ENCODE assay signal across 19 cellular contexts in genomic region chr5:107809201-107810034, GRCh38.
DNase-seq lines count a peak whose midpoint lies in the region; ATAC-seq and TF ChIP-seq lines count a peak whose summit lies in the region.
"Had no signal": no experiment of that assay in that cellular context is flagged by ENCODE, and none has a peak within 500 bp of the region (broad histone marks: within the 10 kb centered on the region; RNA-seq: fewer than 3 reads in every experiment).

No MANE protein-coding gene starts in this region.

- DNase-seq in EL (peak; percentile 50), HAP-1 (ENCODE audit: low spot score in 2 of 2) (peak; percentile 60 to 91), astrocyte of the hippocampus (ENCODE audit: low read depth, low spot score) (peak; percentile 53), iris pigment epithelial cell (ENCODE audit: low read depth) (peak; percentile 31), left ventricle myocardium superior (no peak), mucosa of descending colon (no peak)
- no peak for DNase-seq in natural killer cell treated with Interleukin-12 subunit alpha and Interleukin-12 subunit beta and Interleukin-15 and Interleukin-18, amount 100 ng/mL, for 72 hours (ENCODE audit: low spot score)
- DNase-seq: activated effector memory CD4-positive, alpha-beta T cell treated with anti-CD3 and anti-CD28 coated beads, Interleukin-2, amount 50 U/mL, for 16 hours; C1 segment of cervical spinal cord; cortex of kidney; DMS153; mammary epithelial cell; naive thymus-derived CD8-positive, alpha-beta T cell; NCI-H2081 treated with DMSO at 0.1 percent for 48 hours; NCI-H526; psoas muscle had no signal

- TF ChIP-seq CTCF in mucosa of descending colon (IDR thresholded peaks at IDR 0.05): no peak

- no peaks in the 10 kb centered on the region for H3K36me3 Mint-ChIP-seq in natural killer cell treated with Interleukin-12 subunit alpha and Interleukin-12 subunit beta and Interleukin-15 and Interleukin-18, amount 100 ng/mL, for 72 hours
- H3K36me3 Mint-ChIP-seq: naive thymus-derived CD8-positive, alpha-beta T cell; stimulated activated memory B cell treated with anti-CD40 and anti-IgM and Interleukin-4, amounts not matched to agents 10 μg/mL and 1 μg/mL and 100 μg/mL, for 72 hours had no signal

- no peak overlapping the region for H3K27ac Mint-ChIP-seq in natural killer cell treated with Interleukin-12 subunit alpha and Interleukin-12 subunit beta and Interleukin-15 and Interleukin-18, amount 100 ng/mL, for 72 hours
- H3K27ac Mint-ChIP-seq: naive thymus-derived CD8-positive, alpha-beta T cell; stimulated activated memory B cell treated with anti-CD40 and anti-IgM and Interleukin-4, amounts not matched to agents 10 μg/mL and 1 μg/mL and 100 μg/mL, for 72 hours had no signal

- H3K9me3 Mint-ChIP-seq in natural killer cell treated with Interleukin-12 subunit alpha and Interleukin-12 subunit beta and Interleukin-15 and Interleukin-18, amount 100 ng/mL, for 72 hours: no peaks in the 10 kb centered on the region
- H3K9me3 Mint-ChIP-seq: naive thymus-derived CD8-positive, alpha-beta T cell; stimulated activated memory B cell treated with anti-CD40 and anti-IgM and Interleukin-4, amounts not matched to agents 10 μg/mL and 1 μg/mL and 100 μg/mL, for 72 hours had no signal

- H3K27me3 ChIP-seq in HAP-1 (ENCODE audit: low read depth): no peaks in the 10 kb centered on the region
- H3K27me3 ChIP-seq: tibial nerve had no signal

- H3K4me1 ChIP-seq in HAP-1: peaks cover 24% of the 10 kb centered on the region
- H3K4me1 ChIP-seq in mucosa of descending colon (ENCODE audit: low read depth): no peaks in the 10 kb centered on the region
- H3K4me1 ChIP-seq: psoas muscle, tibial nerve had no signal

- no peaks in the 10 kb centered on the region for H3K36me3 ChIP-seq in HAP-1 (replicated peaks)
- no peaks in the 10 kb centered on the region for H3K36me3 ChIP-seq in mucosa of descending colon (ENCODE audit: low read depth)
- H3K36me3 ChIP-seq: tibial nerve had no signal

- H3K4me3 ChIP-seq in HAP-1 (no peak overlapping the region), mucosa of descending colon (no peak overlapping the region)
- H3K4me3 ChIP-seq: psoas muscle, tibial nerve had no signal

- H3K9me3 ChIP-seq in HAP-1 (no peaks in the 10 kb centered on the region), mucosa of descending colon (no peaks in the 10 kb centered on the region)
- H3K9me3 ChIP-seq: psoas muscle, tibial nerve had no signal

- intact Hi-C loops in left ventricle myocardium superior (cut with micrococcal nuclease) (no loop called here), mucosa of descending colon (cut with DNase I, micrococcal nuclease) (no loop called here)

- H3K4me3 Mint-ChIP-seq in natural killer cell treated with Interleukin-12 subunit alpha and Interleukin-12 subunit beta and Interleukin-15 and Interleukin-18, amount 100 ng/mL, for 72 hours: no peak overlapping the region
- H3K4me3 Mint-ChIP-seq: naive thymus-derived CD8-positive, alpha-beta T cell; stimulated activated memory B cell treated with anti-CD40 and anti-IgM and Interleukin-4, amounts not matched to agents 10 μg/mL and 1 μg/mL and 100 μg/mL, for 72 hours had no signal

- in situ Hi-C loops in HAP-1 (cut with MboI; ENCODE audit: low sequenced_read_pairs): no loop called here

- no peak for ATAC-seq in natural killer cell treated with Interleukin-12 subunit alpha and Interleukin-12 subunit beta and Interleukin-15 and Interleukin-18, amount 100 ng/mL, for 72 hours
- ATAC-seq in left ventricle myocardium superior (no peak), mucosa of descending colon (no peak)
- ATAC-seq: naive thymus-derived CD8-positive, alpha-beta T cell; Panc1; psoas muscle; stimulated activated memory B cell treated with anti-CD40 and anti-IgM and Interleukin-4, amounts not matched to agents 10 μg/mL and 1 μg/mL and 100 μg/mL, for 72 hours had no signal

- no peaks in the 10 kb centered on the region for H3K27me3 Mint-ChIP-seq in natural killer cell treated with Interleukin-12 subunit alpha and Interleukin-12 subunit beta and Interleukin-15 and Interleukin-18, amount 100 ng/mL, for 72 hours

- no peaks in the 10 kb centered on the region for H3K4me1 Mint-ChIP-seq in natural killer cell treated with Interleukin-12 subunit alpha and Interleukin-12 subunit beta and Interleukin-15 and Interleukin-18, amount 100 ng/mL, for 72 hours (ENCODE audit: low read depth in 2 of 2)
- H3K4me1 Mint-ChIP-seq: naive thymus-derived CD8-positive, alpha-beta T cell had no signal

Comparison
In these comparisons a context has a peak if more than half of its experiments do, and no peak if none do; other contexts are left out.
1. DNase-seq: peak in EL (single experiment), HAP-1 (2 of 2), astrocyte of the hippocampus (single experiment) and iris pigment epithelial cell (single experiment); none in natural killer cell treated with Interleukin-12 subunit alpha and Interleukin-12 subunit beta and Interleukin-15 and Interleukin-18, amount 100 ng/mL, for 72 hours (single experiment), left ventricle myocardium superior (single experiment) and mucosa of descending colon (0 of 3).